Comparison of ENCODE assay signal across 14 cellular contexts in genomic region chr11:59732403-59732975, GRCh38. TPM values are rescaled to one million over a fixed set of nuclear protein-coding genes. Genes with fewer than 3 reads are reported as not detected.
"Had no signal": no experiment of that assay in that cellular context is flagged by ENCODE, and none has a peak within 500 bp of the region (broad histone marks: within the 10 kb centered on the region; RNA-seq: fewer than 3 reads in every experiment).

No MANE protein-coding gene starts in this region.

RNA-seq across cellular contexts. Expression of gene OR10V1, which starts 18.8 kb away (rescaled TPM):
- total RNA-seq: activated B cell treated with CpG ODN at 0.5 μM for 24 hours; activated CD8-positive, alpha-beta T cell treated with anti-CD3 and anti-CD28 coated beads for 36 hours; activated T-cell treated with anti-CD3 and anti-CD28 coated beads, Interleukin-2, amount 50 U/mL, for 4 hours; activated T-helper 17 cell treated with anti-CD3 and anti-CD28 coated beads, Interleukin-2, amount 50 U/mL, for 72 hours; astrocyte; bronchial epithelial cell; cardiac septum; cerebellum; endodermal cell; esophagus muscularis mucosa; foreskin keratinocyte; gastrocnemius medialis; T-helper 17 cell had no signal
- polyA plus RNA-seq: adipose tissue, foreskin keratinocyte had no signal
